In the genomic region with DNA sequence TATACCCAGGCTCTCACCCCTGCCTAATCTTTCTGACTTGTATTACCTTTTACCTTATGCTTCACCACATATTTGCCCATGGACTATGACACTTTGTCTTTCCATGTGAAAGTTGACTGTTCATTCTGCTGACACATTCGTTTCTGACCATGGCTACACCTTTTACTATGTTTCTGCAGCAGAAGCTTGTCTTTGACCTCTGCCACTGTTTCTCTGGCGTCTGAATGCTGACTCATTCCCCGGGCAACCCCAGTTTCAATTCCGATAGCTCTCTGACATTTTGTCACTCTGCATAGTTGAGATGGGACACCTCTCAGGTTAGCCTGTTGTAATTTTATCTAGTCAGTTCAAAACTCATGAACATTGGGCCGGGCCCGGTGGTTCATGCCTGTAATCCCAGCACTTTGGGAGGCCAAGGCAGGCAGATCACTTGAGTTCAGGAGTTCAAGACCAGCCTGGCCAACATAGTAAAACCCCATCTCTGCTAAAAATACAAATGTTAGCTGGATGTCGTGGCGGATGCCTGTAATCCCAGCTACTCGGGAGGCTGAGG, we compare ENCODE assay signal across 1 cellular context.
TF ChIP-seq lines count a peak whose summit lies in the region.

No MANE protein-coding gene starts in this region.

TF ChIP-seq in HepG2, 621 proteins besides CTCF, POLR2A, EP300 and RAD21 (continued from another document and continues in another):
- TF ChIP-seq, protein P1, sequence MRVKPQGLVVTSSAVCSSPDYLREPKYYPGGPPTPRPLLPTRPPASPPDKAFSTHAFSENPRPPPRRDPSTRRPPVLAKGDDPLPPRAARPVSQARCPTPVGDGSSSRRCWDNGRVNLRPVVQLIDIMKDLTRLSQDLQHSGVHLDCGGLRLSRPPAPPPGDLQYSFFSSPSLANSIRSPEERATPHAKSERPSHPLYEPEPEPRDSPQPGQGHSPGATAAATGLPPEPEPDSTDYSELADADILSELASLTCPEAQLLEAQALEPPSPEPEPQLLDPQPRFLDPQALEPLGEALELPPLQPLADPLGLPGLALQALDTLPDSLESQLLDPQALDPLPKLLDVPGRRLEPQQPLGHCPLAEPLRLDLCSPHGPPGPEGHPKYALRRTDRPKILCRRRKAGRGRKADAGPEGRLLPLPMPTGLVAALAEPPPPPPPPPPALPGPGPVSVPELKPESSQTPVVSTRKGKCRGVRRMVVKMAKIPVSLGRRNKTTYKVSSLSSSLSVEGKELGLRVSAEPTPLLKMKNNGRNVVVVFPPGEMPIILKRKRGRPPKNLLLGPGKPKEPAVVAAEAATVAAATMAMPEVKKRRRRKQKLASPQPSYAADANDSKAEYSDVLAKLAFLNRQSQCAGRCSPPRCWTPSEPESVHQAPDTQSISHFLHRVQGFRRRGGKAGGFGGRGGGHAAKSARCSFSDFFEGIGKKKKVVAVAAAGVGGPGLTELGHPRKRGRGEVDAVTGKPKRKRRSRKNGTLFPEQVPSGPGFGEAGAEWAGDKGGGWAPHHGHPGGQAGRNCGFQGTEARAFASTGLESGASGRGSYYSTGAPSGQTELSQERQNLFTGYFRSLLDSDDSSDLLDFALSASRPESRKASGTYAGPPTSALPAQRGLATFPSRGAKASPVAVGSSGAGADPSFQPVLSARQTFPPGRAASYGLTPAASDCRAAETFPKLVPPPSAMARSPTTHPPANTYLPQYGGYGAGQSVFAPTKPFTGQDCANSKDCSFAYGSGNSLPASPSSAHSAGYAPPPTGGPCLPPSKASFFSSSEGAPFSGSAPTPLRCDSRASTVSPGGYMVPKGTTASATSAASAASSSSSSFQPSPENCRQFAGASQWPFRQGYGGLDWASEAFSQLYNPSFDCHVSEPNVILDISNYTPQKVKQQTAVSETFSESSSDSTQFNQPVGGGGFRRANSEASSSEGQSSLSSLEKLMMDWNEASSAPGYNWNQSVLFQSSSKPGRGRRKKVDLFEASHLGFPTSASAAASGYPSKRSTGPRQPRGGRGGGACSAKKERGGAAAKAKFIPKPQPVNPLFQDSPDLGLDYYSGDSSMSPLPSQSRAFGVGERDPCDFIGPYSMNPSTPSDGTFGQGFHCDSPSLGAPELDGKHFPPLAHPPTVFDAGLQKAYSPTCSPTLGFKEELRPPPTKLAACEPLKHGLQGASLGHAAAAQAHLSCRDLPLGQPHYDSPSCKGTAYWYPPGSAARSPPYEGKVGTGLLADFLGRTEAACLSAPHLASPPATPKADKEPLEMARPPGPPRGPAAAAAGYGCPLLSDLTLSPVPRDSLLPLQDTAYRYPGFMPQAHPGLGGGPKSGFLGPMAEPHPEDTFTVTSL (CRISPR knock-in tag; IDR thresholded peaks at IDR 0.05; ENCODE audit: borderline replicate concordance), result peak; percentile 87; the same call in 1 of the 2 replicates
- TF ChIP-seq ZFX (CRISPR knock-in tag; IDR thresholded peaks at IDR 0.05; ENCODE audit: low read depth) (0 out of 2 replicates have a peak, but pooled peaks have one; percentile 20), ZNF337 (CRISPR knock-in tag; IDR thresholded peaks at IDR 0.05; ENCODE audit: borderline replicate concordance, low read depth) (no peak), ZNF383 (CRISPR knock-in tag; IDR thresholded peaks at IDR 0.05; ENCODE audit: borderline replicate concordance) (no peak), LCORL (IDR thresholded peaks at IDR 0.05) (0 out of 2 replicates have a peak, but pooled peaks have one; percentile 16), LCORL (CRISPR knock-in tag; IDR thresholded peaks at IDR 0.05) (peak; percentile 95), NR2C2 (CRISPR knock-in tag; IDR thresholded peaks at IDR 0.05; ENCODE audit: borderline replicate concordance) (no peak; the same call in 1 of the 2 replicates), FOSL2 (CRISPR knock-in tag; IDR thresholded peaks at IDR 0.05) (peak; percentile 95), POLR2AphosphoS5 (IDR thresholded peaks at IDR 0.05; ENCODE audit: low read depth, low read length) (no peak), MBD4 (IDR thresholded peaks at IDR 0.05; ENCODE audit: borderline replicate concordance, low read length) (no peak), ZNF253 (CRISPR knock-in tag; IDR thresholded peaks at IDR 0.05; ENCODE audit: borderline replicate concordance) (no peak), MAFF (IDR thresholded peaks at IDR 0.05; ENCODE audit: low read depth, low read length) (peak; percentile 100), KDM3A (CRISPR knock-in tag; IDR thresholded peaks at IDR 0.05; ENCODE audit: low read depth) (peak; percentile 27; the same call in 1 of the 2 replicates), ZBTB37 (CRISPR knock-in tag; IDR thresholded peaks at IDR 0.05) (no peak), MYC (CRISPR knock-in tag; IDR thresholded peaks at IDR 0.05; ENCODE audit: borderline replicate concordance) (no peak; the same call in 1 of the 2 replicates), MXD4 (CRISPR knock-in tag; IDR thresholded peaks at IDR 0.05) (no peak), E2F5 (CRISPR knock-in tag; conservative IDR thresholded peaks at IDR 0.05) (no peak), HBP1 (CRISPR knock-in tag; IDR thresholded peaks at IDR 0.05; ENCODE audit: low read depth) (peak; percentile 48; the same call in 1 of the 2 replicates), ZNF768 (CRISPR knock-in tag; IDR thresholded peaks at IDR 0.05) (no peak), ZNF275 (CRISPR knock-in tag; IDR thresholded peaks at IDR 0.05; ENCODE audit: borderline replicate concordance) (no peak), ZMYM4 (CRISPR knock-in tag; IDR thresholded peaks at IDR 0.05) (peak; percentile 70), KMT2A (CRISPR knock-in tag; IDR thresholded peaks at IDR 0.05) (peak; percentile 54; the same call in 1 of the 2 replicates), ZNF557 (CRISPR knock-in tag; IDR thresholded peaks at IDR 0.05) (no peak), XRCC5 (optimal IDR thresholded peaks at IDR 0.05; ENCODE audit: low read length) (no peak), ZNF503 (CRISPR knock-in tag; IDR thresholded peaks at IDR 0.05) (no peak), ZNF790 (CRISPR knock-in tag; IDR thresholded peaks at IDR 0.05; ENCODE audit: borderline replicate concordance) (no peak), AGO2 (optimal IDR thresholded peaks at IDR 0.05; ENCODE audit: low read depth, low read length) (no peak), SP1 (IDR thresholded peaks at IDR 0.05) (no peak), SP1 (CRISPR knock-in tag; IDR thresholded peaks at IDR 0.05) (0 out of 2 replicates have a peak, but pooled peaks have one; percentile 8), ZMYM3 (CRISPR knock-in tag; IDR thresholded peaks at IDR 0.05) (peak; percentile 94), MAFG (CRISPR knock-in tag; IDR thresholded peaks at IDR 0.05) (peak; percentile 98), FOXK1 (CRISPR knock-in tag; IDR thresholded peaks at IDR 0.05; ENCODE audit: borderline replicate concordance, low read depth) (peak; percentile 75; the same call in 1 of the 2 replicates), CREB3 (CRISPR knock-in tag; IDR thresholded peaks at IDR 0.05) (no peak), ZFP37 (CRISPR knock-in tag; IDR thresholded peaks at IDR 0.05; ENCODE audit: borderline replicate concordance) (no peak), FOXK2 (IDR thresholded peaks at IDR 0.05) (peak; percentile 71), ZNF292 (CRISPR knock-in tag; IDR thresholded peaks at IDR 0.05; ENCODE audit: borderline replicate concordance, low read depth) (peak; percentile 94; the same call in 1 of the 2 replicates)
- TF ChIP-seq, protein P2, sequence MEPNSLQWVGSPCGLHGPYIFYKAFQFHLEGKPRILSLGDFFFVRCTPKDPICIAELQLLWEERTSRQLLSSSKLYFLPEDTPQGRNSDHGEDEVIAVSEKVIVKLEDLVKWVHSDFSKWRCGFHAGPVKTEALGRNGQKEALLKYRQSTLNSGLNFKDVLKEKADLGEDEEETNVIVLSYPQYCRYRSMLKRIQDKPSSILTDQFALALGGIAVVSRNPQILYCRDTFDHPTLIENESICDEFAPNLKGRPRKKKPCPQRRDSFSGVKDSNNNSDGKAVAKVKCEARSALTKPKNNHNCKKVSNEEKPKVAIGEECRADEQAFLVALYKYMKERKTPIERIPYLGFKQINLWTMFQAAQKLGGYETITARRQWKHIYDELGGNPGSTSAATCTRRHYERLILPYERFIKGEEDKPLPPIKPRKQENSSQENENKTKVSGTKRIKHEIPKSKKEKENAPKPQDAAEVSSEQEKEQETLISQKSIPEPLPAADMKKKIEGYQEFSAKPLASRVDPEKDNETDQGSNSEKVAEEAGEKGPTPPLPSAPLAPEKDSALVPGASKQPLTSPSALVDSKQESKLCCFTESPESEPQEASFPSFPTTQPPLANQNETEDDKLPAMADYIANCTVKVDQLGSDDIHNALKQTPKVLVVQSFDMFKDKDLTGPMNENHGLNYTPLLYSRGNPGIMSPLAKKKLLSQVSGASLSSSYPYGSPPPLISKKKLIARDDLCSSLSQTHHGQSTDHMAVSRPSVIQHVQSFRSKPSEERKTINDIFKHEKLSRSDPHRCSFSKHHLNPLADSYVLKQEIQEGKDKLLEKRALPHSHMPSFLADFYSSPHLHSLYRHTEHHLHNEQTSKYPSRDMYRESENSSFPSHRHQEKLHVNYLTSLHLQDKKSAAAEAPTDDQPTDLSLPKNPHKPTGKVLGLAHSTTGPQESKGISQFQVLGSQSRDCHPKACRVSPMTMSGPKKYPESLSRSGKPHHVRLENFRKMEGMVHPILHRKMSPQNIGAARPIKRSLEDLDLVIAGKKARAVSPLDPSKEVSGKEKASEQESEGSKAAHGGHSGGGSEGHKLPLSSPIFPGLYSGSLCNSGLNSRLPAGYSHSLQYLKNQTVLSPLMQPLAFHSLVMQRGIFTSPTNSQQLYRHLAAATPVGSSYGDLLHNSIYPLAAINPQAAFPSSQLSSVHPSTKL (CRISPR knock-in tag; IDR thresholded peaks at IDR 0.05), result peak; percentile 91
